24 cellular contexts compared by ENCODE assay signal in genomic region chr13:75556961-75557360, GRCh38. TPM values are rescaled to one million over a fixed set of nuclear protein-coding genes. Genes with fewer than 3 reads are reported as not detected.
A peak's percentile ranks its signal among the peaks of the same experiment; 100 is the strongest.
DNase-seq lines count a peak whose midpoint lies in the region; ATAC-seq, FAIRE-seq and TF ChIP-seq lines count a peak whose summit lies in the region.
"Had no signal": no experiment of that assay in that cellular context is flagged by ENCODE, and none has a peak within 500 bp of the region (broad histone marks: within the 10 kb centered on the region; RNA-seq: fewer than 3 reads in every experiment).

No MANE protein-coding gene starts in this region.

- H4K5ac ChIP-seq in IMR-90 (ENCODE audit: low read depth, low read length): no peak overlapping the region

- no peak overlapping the region for H2BK15ac ChIP-seq in IMR-90 (ENCODE audit: low read depth, low read length)

- ATAC-seq in IMR-90 (ENCODE audit: low read depth): no peak
- ATAC-seq in GM12878: peak; percentile 19; the same call in 1 of the 3 replicates
- no peak for ATAC-seq in HG03571 (IDR thresholded peaks at IDR 0.05; ENCODE audit: unreplicated experiment)
- ATAC-seq: A549 had no signal

- H2BK120ac ChIP-seq in IMR-90 (ENCODE audit: low read depth, low read length) (no peak overlapping the region), trophoblast cell (ENCODE audit: insufficient read depth, low read length, poor library complexity) (no peak overlapping the region)

- TF ChIP-seq EP300 in GM12878 (IDR thresholded peaks at IDR 0.05; ENCODE audit: borderline replicate concordance in 1 of 2, control insufficient read depth in 1 of 2, low read depth in 2 of 2, low read length in 2 of 2): no peak

- H3K27me3 ChIP-seq in IMR-90 (ENCODE audit: control insufficient read depth, insufficient read depth, low read length) (no peaks in the 10 kb centered on the region), GM12878 (replicated peaks in 1 of 2; ENCODE audit: control insufficient read depth in 2 of 2, insufficient read depth in 2 of 2, low read length in 1 of 2) (no peaks in the 10 kb centered on the region), trophoblast cell (ENCODE audit: insufficient read depth, low read length) (no peaks in the 10 kb centered on the region)
- H3K27me3 ChIP-seq: BE2C; BLaER1 treated with 17β-estradiol and CSF1 and Interleukin-3, amounts not matched to agents 10 nM and 100 nM had no signal

- no peak for FAIRE-seq in GM12878 (lab: Jason Lieb, UNC)
- FAIRE-seq: A549, D721Med, H54 had no signal

- peaks cover 8% of the 10 kb centered on the region for H3K79me2 ChIP-seq in GM12878 (ENCODE audit: control insufficient read depth, insufficient read depth, low read length)
- no peaks in the 10 kb centered on the region for H3K79me2 ChIP-seq in trophoblast cell (ENCODE audit: control insufficient read depth, insufficient read depth, low read length, poor library complexity)

- 0 out of 2 replicates have a peak overlapping the region, but pooled peaks have one; percentile 26 for H2AK5ac ChIP-seq in IMR-90 (ENCODE audit: low read depth, low read length)
- no peak overlapping the region for H2AK5ac ChIP-seq in trophoblast cell (ENCODE audit: low read length)

- no peak for DNase-seq in activated naive CD8-positive, alpha-beta T cell treated with anti-CD3 and anti-CD28 coated beads for 36 hours
- DNase-seq in IMR-90: no peak
- no peak for DNase-seq in GM12878 (ENCODE audit: low read depth, low spot score)
- no peak for DNase-seq in trophoblast cell
- no peak for DNase-seq in medulla oblongata (ENCODE audit: extremely low spot score)
- DNase-seq in posterior cingulate gyrus: no peak
- DNase-seq: 8988T; ACHN; BE2C; CD4-positive, alpha-beta T cell; CD8-positive, alpha-beta memory T cell; DMS 273 treated with DMSO at 0.1 percent for 48 hours; DMS79; EL; GDM1; GOT3 had no signal

- H3K56ac ChIP-seq in IMR-90 (ENCODE audit: extremely low read depth, insufficient read depth, low read length): no peak overlapping the region

- H3K18ac ChIP-seq in IMR-90 (ENCODE audit: low read depth, low read length): no peak overlapping the region
- peak overlapping the region; percentile 59 for H3K18ac ChIP-seq in trophoblast cell (ENCODE audit: low read length)

- CTCF ChIA-PET in IMR-90 (lab: Yijun Ruan, JAX): no interaction called here
- CTCF ChIA-PET in GM12878 (lab: Yijun Ruan, JAX): no interaction called here

- no peak overlapping the region for H3K4me3 Mint-ChIP-seq in activated naive CD8-positive, alpha-beta T cell
- no peak overlapping the region for H3K4me3 Mint-ChIP-seq in activated naive CD8-positive, alpha-beta T cell treated with anti-CD3 and anti-CD28 coated beads for 36 hours
- H3K4me3 Mint-ChIP-seq: CD14-positive monocyte; CD4-positive, alpha-beta T cell; CD8-positive, alpha-beta memory T cell had no signal

- H2BK20ac ChIP-seq in IMR-90 (ENCODE audit: low read depth, low read length): no peak overlapping the region

- H3K23ac ChIP-seq in IMR-90 (ENCODE audit: low read depth, low read length) (no peak overlapping the region), trophoblast cell (ENCODE audit: low read length) (no peak overlapping the region)

- H3K36me3 ChIP-seq in IMR-90 (ENCODE audit: control insufficient read depth, insufficient read depth, low read length) (peaks cover 6% of the 10 kb centered on the region), GM12878 (ENCODE audit: control insufficient read depth in 2 of 2, insufficient read depth in 2 of 2, low read length in 1 of 2) (peaks cover 0 to 16% of the 10 kb centered on the region in 2 experiments; a peak in 2 of 4 replicates), trophoblast cell (ENCODE audit: control insufficient read depth in 1 of 2, insufficient read depth in 2 of 2, low read length in 2 of 2) (peaks cover 5 to 8% of the 10 kb centered on the region in 2 experiments)

- H3K27ac ChIP-seq in IMR-90 (ENCODE audit: insufficient read depth, low read length) (no peak overlapping the region), GM12878 (ENCODE audit: control insufficient read depth, insufficient read depth) (no peak overlapping the region), trophoblast cell (ENCODE audit: low read depth, low read length) (no peak overlapping the region)
- H3K27ac ChIP-seq: A549; BLaER1 treated with 17β-estradiol and CSF1 and Interleukin-3, amounts not matched to agents 10 nM and 100 nM had no signal

- H2AFZ ChIP-seq in IMR-90 (replicated peaks; ENCODE audit: low read length, poor library complexity) (no peak overlapping the region), GM12878 (ENCODE audit: control insufficient read depth, low read depth, low read length) (no peak overlapping the region), trophoblast cell (ENCODE audit: insufficient read depth, low read length, poor library complexity) (no peak overlapping the region)

- no CpG with 5 or more reads among the region's 2 CpGs for WGBS in IMR-90 (ENCODE audit: extremely low coverage in 2 of 2, insufficient read length in 1 of 2), 2 experiments
- WGBS in GM12878 (ENCODE audit: insufficient coverage, insufficient replicate concordance, low lambda C conversion rate, missing lambda C conversion rate): 93% methylated on average over 2 of the region's 2 CpGs
- WGBS in trophoblast cell (ENCODE audit: extremely low coverage, insufficient coverage, insufficient read length): no CpG with 5 or more reads among the region's 2 CpGs

- H3K9me3 Mint-ChIP-seq in activated naive CD8-positive, alpha-beta T cell (ENCODE audit: low read depth): no peaks in the 10 kb centered on the region
- no peaks in the 10 kb centered on the region for H3K9me3 Mint-ChIP-seq in activated naive CD8-positive, alpha-beta T cell treated with anti-CD3 and anti-CD28 coated beads for 36 hours
- H3K9me3 Mint-ChIP-seq: CD4-positive, alpha-beta T cell; CD8-positive, alpha-beta memory T cell had no signal

- peak overlapping the region in 1 of 2 experiments; percentile 17; a peak in 1 of 4 replicates for H4K8ac ChIP-seq in IMR-90 (ENCODE audit: low read depth in 2 of 2, low read length in 2 of 2)
- H4K8ac ChIP-seq in trophoblast cell (ENCODE audit: low read depth, low read length): no peak overlapping the region

- TF ChIP-seq CTCF in IMR-90 (conservative IDR thresholded peaks at IDR 0.05; ENCODE audit: low read depth, low read length) (no peak), GM12878 (IDR thresholded peaks at IDR 0.05 in 2 of 3, conservative IDR thresholded peaks at IDR 0.05 in 1 of 3; ENCODE audit: control insufficient read depth in 2 of 3, extremely low read depth in 1 of 3, insufficient read depth in 1 of 3, low read depth in 3 of 3, low read length in 3 of 3) (no peak)

- H3K14ac ChIP-seq in IMR-90 (replicated peaks; ENCODE audit: low read depth, low read length) (no peak overlapping the region), trophoblast cell (ENCODE audit: low read length) (no peak overlapping the region)

- H3K4ac ChIP-seq in IMR-90 (ENCODE audit: low read depth, low read length): no peak overlapping the region
- H3K4ac ChIP-seq in trophoblast cell (ENCODE audit: low read depth, low read length): peak overlapping the region; percentile 55

- POLR2A ChIA-PET in IMR-90 (lab: Charles Lee; ENCODE audit: unreplicated experiment) (no interaction called here), GM12878 (lab: Charles Lee) (interaction anchor here (0.7 kb wide), 1 partner anchor 81 kb away, joined by 3 read pairs; no protein-coding TSS in a partner anchor)

- intact Hi-C loops in IMR-90 (cut with micrococcal nuclease): no loop called here
- intact Hi-C loops in GM12878 (cut with micrococcal nuclease; ENCODE audit: unreplicated experiment): no loop called here
- intact Hi-C loops in posterior cingulate gyrus (cut with DNase I): no loop called here

- H3K4me1 ChIP-seq in IMR-90 (ENCODE audit: control insufficient read depth, insufficient read depth, low read length) (no peaks in the 10 kb centered on the region), GM12878 (ENCODE audit: control insufficient read depth, insufficient read depth, low read length) (no peaks in the 10 kb centered on the region), trophoblast cell (ENCODE audit: control insufficient read depth in 1 of 2, insufficient read depth in 2 of 2, low read length in 2 of 2) (no peaks in the 10 kb centered on the region)

- H3K27me3 Mint-ChIP-seq in activated naive CD8-positive, alpha-beta T cell: no peaks in the 10 kb centered on the region
- H3K27me3 Mint-ChIP-seq in activated naive CD8-positive, alpha-beta T cell treated with anti-CD3 and anti-CD28 coated beads for 36 hours: no peaks in the 10 kb centered on the region
- H3K27me3 Mint-ChIP-seq: CD4-positive, alpha-beta T cell; CD8-positive, alpha-beta memory T cell had no signal

- no peak for TF ChIP-seq RAD21 in IMR-90 (IDR thresholded peaks at IDR 0.05; ENCODE audit: low read length)
- TF ChIP-seq RAD21 in GM12878 (IDR thresholded peaks at IDR 0.05; ENCODE audit: insufficient read depth, low read depth, low read length): no peak

- RAD21 ChIA-PET in GM12878 (lab: Charles Lee; ENCODE audit: unreplicated experiment): no interaction called here

- peak overlapping the region; percentile 23 for H3K27ac Mint-ChIP-seq in activated naive CD8-positive, alpha-beta T cell
- H3K27ac Mint-ChIP-seq in activated naive CD8-positive, alpha-beta T cell treated with anti-CD3 and anti-CD28 coated beads for 36 hours: no peak overlapping the region
- H3K27ac Mint-ChIP-seq: CD14-positive monocyte had no signal

- H3K9me1 ChIP-seq in IMR-90 (ENCODE audit: insufficient read depth, low read length): peaks cover 3% of the 10 kb centered on the region; the same call in 1 of the 2 replicates

- no peak overlapping the region for H2BK12ac ChIP-seq in trophoblast cell (ENCODE audit: low read length)

- H3K9ac ChIP-seq in IMR-90 (ENCODE audit: low read depth, low read length): no peak overlapping the region
- no peak overlapping the region for H3K9ac ChIP-seq in GM12878 (ENCODE audit: control insufficient read depth, insufficient read depth, low read length)
- H3K9ac ChIP-seq in trophoblast cell (ENCODE audit: low read length): no peak overlapping the region
- H3K9ac ChIP-seq: BLaER1 treated with 17β-estradiol and CSF1 and Interleukin-3, amounts not matched to agents 10 nM and 100 nM had no signal

- H3K36me3 Mint-ChIP-seq in activated naive CD8-positive, alpha-beta T cell: peaks cover 22% of the 10 kb centered on the region
- peaks cover 37% of the 10 kb centered on the region for H3K36me3 Mint-ChIP-seq in activated naive CD8-positive, alpha-beta T cell treated with anti-CD3 and anti-CD28 coated beads for 36 hours

- H3K4me2 ChIP-seq in IMR-90 (ENCODE audit: low read depth, low read length) (no peak overlapping the region), GM12878 (ENCODE audit: control insufficient read depth, insufficient read depth) (no peak overlapping the region), trophoblast cell (ENCODE audit: low read length) (no peak overlapping the region)
- H3K4me2 ChIP-seq: A549; BLaER1 treated with 17β-estradiol and CSF1 and Interleukin-3, amounts not matched to agents 10 nM and 100 nM had no signal

- in situ Hi-C loops in IMR-90 (cut with MboI; ENCODE audit: low sequenced_read_pairs): loop anchor here (25.0 kb wide), 2 partner anchors 255 to 905 kb away; no protein-coding TSS in a partner anchor
- in situ Hi-C loops in GM12878 (cut with MboI): no loop called here

- BruUV-seq in IMR-90 (replicated peaks; lab: Mats Ljungman, UMichigan) (no TSS peak), GM12878 (replicated peaks; lab: Mats Ljungman, UMichigan) (no TSS peak)

- no peaks in the 10 kb centered on the region for H4K20me1 ChIP-seq in IMR-90 (ENCODE audit: insufficient read depth, low read length)
- H4K20me1 ChIP-seq in GM12878 (ENCODE audit: control insufficient read depth, insufficient read depth): no peaks in the 10 kb centered on the region

- H3K4me3 ChIP-seq in IMR-90 (ENCODE audit: insufficient read depth, low read depth, low read length) (no peak overlapping the region), GM12878 (no peak overlapping the region), trophoblast cell (ENCODE audit: low read depth, low read length) (no peak overlapping the region)
- H3K4me3 ChIP-seq: A549; BLaER1 treated with 17β-estradiol and CSF1 and Interleukin-3, amounts not matched to agents 10 nM and 100 nM; HAP-1 had no signal

- no peak overlapping the region for H2AK9ac ChIP-seq in IMR-90 (replicated peaks; ENCODE audit: low read depth, low read length, poor library complexity)

- H4K91ac ChIP-seq in IMR-90 (ENCODE audit: insufficient read depth, low read depth, low read length) (no peak overlapping the region), trophoblast cell (ENCODE audit: low read depth, low read length) (no peak overlapping the region)

- H3K79me1 ChIP-seq in IMR-90 (ENCODE audit: low read depth in 1 of 2, low read length in 2 of 2) (peaks cover 6 to 28% of the 10 kb centered on the region in 2 experiments; a peak in 2 of 4 replicates), trophoblast cell (ENCODE audit: low read length) (no peaks in the 10 kb centered on the region)

- no peak overlapping the region for H4K12ac ChIP-seq in trophoblast cell (ENCODE audit: low read depth, low read length)

- dilution Hi-C loops in IMR-90 (cut with HindIII; ENCODE audit: low sequenced_read_pairs, unreplicated experiment): no loop called here

- no peak for TF ChIP-seq POLR2A in IMR-90 (IDR thresholded peaks at IDR 0.05; ENCODE audit: low read depth, low read length)
- TF ChIP-seq POLR2A in GM12878 (IDR thresholded peaks at IDR 0.05; ENCODE audit: low read depth, low read length): no peak

- SMC1A ChIA-PET in GM12878 (lab: Charles Lee; ENCODE audit: uncharacterized antibody, unreplicated experiment): interaction anchor here (0.9 to 2.1 kb wide), 4 partner anchors 44 to 185 kb away, joined by 3 to 8 read pairs (median 4); no protein-coding TSS in a partner anchor

- H2BK5ac ChIP-seq in IMR-90 (ENCODE audit: low read depth, low read length, poor library complexity, severe bottlenecking) (no peak overlapping the region), trophoblast cell (ENCODE audit: low read depth, low read length, poor library complexity) (no peak overlapping the region)

- H3K4me1 Mint-ChIP-seq in activated naive CD8-positive, alpha-beta T cell (ENCODE audit: low read depth): peaks cover 62% of the 10 kb centered on the region
- H3K4me1 Mint-ChIP-seq in activated naive CD8-positive, alpha-beta T cell treated with anti-CD3 and anti-CD28 coated beads for 36 hours: peaks cover 40% of the 10 kb centered on the region

- H3K9me3 ChIP-seq in IMR-90 (ENCODE audit: control insufficient read depth, insufficient read depth, low read length) (no peaks in the 10 kb centered on the region), GM12878 (replicated peaks; ENCODE audit: control insufficient read depth, insufficient read depth, low read length) (no peaks in the 10 kb centered on the region; the same call in 2 of the 3 replicates), trophoblast cell (ENCODE audit: insufficient read depth, low read depth, low read length) (no peaks in the 10 kb centered on the region)
- H3K9me3 ChIP-seq: A549; BE2C; BLaER1 treated with 17β-estradiol and CSF1 and Interleukin-3, amounts not matched to agents 10 nM and 100 nM; HAP-1 had no signal

RNA-seq across cellular contexts. Expression of gene UCHL3, which starts 7.4 kb away (rescaled TPM):
- 10 to 100 TPM; 44.7 to 48.0 TPM for total RNA-seq in activated naive CD8-positive, alpha-beta T cell treated with anti-CD3 and anti-CD28 coated beads for 36 hours
- total RNA-seq in IMR-90 (2012; rRNA removed): 60.8 and 63.8 TPM in 2 replicates
- 65.0 and 68.3 TPM in 2 replicates for polyA plus RNA-seq in IMR-90 (2012; rRNA removed)
- 15.2 and 33.7 TPM in 2 replicates for polyA plus RNA-seq in IMR-90 (2012; cell fraction: cytosol; rRNA removed)
- polyA plus RNA-seq in IMR-90 (2012; cell fraction: nucleus; rRNA removed; ENCODE audit: low replicate concordance): 2.6 and 34.8 TPM in 2 replicates
- total RNA-seq in GM12878 (2013; cell fraction: nucleolus; rRNA removed): 24.7 and 30.0 TPM in 2 replicates
- 54.4 and 66.5 TPM in 2 replicates for total RNA-seq in GM12878 (2014; rRNA removed)
- total RNA-seq in GM12878 (2014; rRNA removed; fragmentation: Illumina TruSeq; extraction: Trizol): 86.1 and 93.4 TPM in 2 replicates
- 52.5 and 54.8 TPM in 2 replicates for total RNA-seq in GM12878 (2021)
- 51.5 TPM for polyA plus RNA-seq in GM12878 (2011; ENCODE audit: low read depth)
- polyA plus RNA-seq in GM12878 (2011; rRNA removed): 52.5 and 73.1 TPM in 2 replicates
- 25.6 and 29.3 TPM in 2 replicates for polyA plus RNA-seq in GM12878 (2011; cell fraction: cytosol; rRNA removed)
- polyA plus RNA-seq in GM12878 (2011; cell fraction: nucleus; rRNA removed): 18.6 TPM in 2 replicates
- 35.4 and 37.7 TPM in 2 replicates for polyA plus RNA-seq in GM12878 (2012)
- polyA plus RNA-seq in GM12878 (2014; fragmentation: Illumina TruSeq; extraction: Trizol): 114 and 148 TPM in 2 replicates
- 100 to 1,000 TPM; 163 to 166 TPM for polyA plus RNA-seq in GM12878 (2014; fragmentation: Nextera tagmentation; extraction: Ambion mirVana)
- polyA plus RNA-seq in GM12878 (2014; rRNA removed): 65.9 and 82.5 TPM in 2 replicates
- polyA plus RNA-seq in GM12878 (2016; fragmentation: Nextera tagmentation; extraction: Ambion mirVana): 100 to 1,000 TPM; 176 to 179 TPM
- polyA minus RNA-seq in GM12878 (2011; rRNA and poly(A)+ RNA removed): 15.7 and 34.9 TPM in 2 replicates
- polyA minus RNA-seq in GM12878 (2011; cell fraction: cytosol; rRNA and poly(A)+ RNA removed): 5.5 and 11.2 TPM in 2 replicates
- polyA minus RNA-seq in GM12878 (2011; cell fraction: nucleus; rRNA and poly(A)+ RNA removed): 5.0 and 9.0 TPM in 2 replicates
- polyA plus RNA-seq in trophoblast cell (2013): 77.7 and 78.6 TPM in 2 replicates

RNA-seq across cellular contexts. Expression of gene COMMD6, which starts 19.3 kb away (rescaled TPM):
- 10 to 100 TPM; 94.1 to 98.1 TPM for total RNA-seq in activated naive CD8-positive, alpha-beta T cell treated with anti-CD3 and anti-CD28 coated beads for 36 hours
- total RNA-seq in IMR-90 (2012; rRNA removed) (26.7 and 144 TPM in 2 replicates), GM12878 (2014; rRNA removed) (133 and 169 TPM in 2 replicates), GM12878 (2014; rRNA removed; fragmentation: Illumina TruSeq; extraction: Trizol) (197 and 220 TPM in 2 replicates), GM12878 (2021) (142 and 145 TPM in 2 replicates)
- polyA plus RNA-seq in IMR-90 (2012; rRNA removed) (63.5 and 65.3 TPM in 2 replicates), GM12878 (2011; rRNA removed) (344 and 345 TPM in 2 replicates), GM12878 (2014; fragmentation: Illumina TruSeq; extraction: Trizol) (145 and 158 TPM in 2 replicates), GM12878 (2014; fragmentation: Nextera tagmentation; extraction: Ambion mirVana) (100 to 1,000 TPM; 473 to 509 TPM), GM12878 (2014; rRNA removed) (127 and 146 TPM in 2 replicates), GM12878 (2016; fragmentation: Nextera tagmentation; extraction: Ambion mirVana) (100 to 1,000 TPM; 297 to 312 TPM)
- 149 and 260 TPM in 2 replicates for polyA plus RNA-seq in IMR-90 (2012; cell fraction: cytosol; rRNA removed)
- 14.2 and 26.6 TPM in 2 replicates for polyA plus RNA-seq in IMR-90 (2012; cell fraction: nucleus; rRNA removed; ENCODE audit: low replicate concordance)
- total RNA-seq in GM12878 (2013; cell fraction: nucleolus; rRNA removed): 13.5 and 16.2 TPM in 2 replicates
- polyA plus RNA-seq in GM12878 (2011; ENCODE audit: low read depth): 323 TPM
- polyA plus RNA-seq in GM12878 (2011; cell fraction: cytosol; rRNA removed): 50.2 and 52.3 TPM in 2 replicates
- polyA plus RNA-seq in GM12878 (2011; cell fraction: nucleus; rRNA removed): 30.0 and 41.2 TPM in 2 replicates
- 311 and 399 TPM in 2 replicates for polyA plus RNA-seq in GM12878 (2012)
- polyA minus RNA-seq in GM12878 (2011; rRNA and poly(A)+ RNA removed): 6.3 and 21.4 TPM in 2 replicates
- 7.4 and 11.6 TPM in 2 replicates for polyA minus RNA-seq in GM12878 (2011; cell fraction: cytosol; rRNA and poly(A)+ RNA removed)
- polyA minus RNA-seq in GM12878 (2011; cell fraction: nucleus; rRNA and poly(A)+ RNA removed): 6.6 and 9.7 TPM in 2 replicates
- 187 TPM in 2 replicates for polyA plus RNA-seq in trophoblast cell (2013)
